ENCODE assay signal across 21 cellular contexts in genomic region chr7:23980081-23980480, GRCh38.
"Had no signal": no experiment of that assay in that cellular context is flagged by ENCODE, and none has a peak within 500 bp of the region (broad histone marks: within the 10 kb centered on the region; RNA-seq: fewer than 3 reads in every experiment).

No MANE protein-coding gene starts in this region.

- H3K27ac ChIP-seq: colonic mucosa, esophagus muscularis mucosa, foreskin keratinocyte, gastroesophageal sphincter, heart left ventricle, hepatocyte, left lung, lower lobe of right lung had no signal

- H3K27me3 ChIP-seq: colonic mucosa, foreskin keratinocyte, gastroesophageal sphincter, heart left ventricle, hepatocyte, left lung had no signal

- H3K79me2 ChIP-seq: hepatocyte had no signal

- H3K4me3 ChIP-seq: colonic mucosa, esophagus muscularis mucosa, gastroesophageal sphincter, heart left ventricle, hepatocyte, left lung, lower lobe of right lung had no signal

- DNase-seq: colonic mucosa; cortex of kidney; effector CD8-positive, alpha-beta T cell; effector memory CD8-positive, alpha-beta T cell; endodermal cell; foreskin keratinocyte; heart left ventricle; hypothalamus; immature natural killer cell; islet precursor cell; kidney; kidney glomerular epithelial cell; left colon; left lung; left ventricle myocardium superior; lower lobe of right lung; mesendoderm; midbrain had no signal

- H3K9me3 ChIP-seq: colonic mucosa, lower lobe of right lung had no signal

- H3K4me2 ChIP-seq: hepatocyte had no signal

- H3K36me3 ChIP-seq: colonic mucosa, esophagus muscularis mucosa, gastroesophageal sphincter, heart left ventricle, left lung, lower lobe of right lung had no signal

- H3K4me1 ChIP-seq: colonic mucosa, esophagus muscularis mucosa, foreskin keratinocyte, gastroesophageal sphincter, heart left ventricle, left lung, lower lobe of right lung had no signal

- H2AFZ ChIP-seq: hepatocyte had no signal
